ENCODE assay signal across 16 cellular contexts in the genomic region with DNA sequence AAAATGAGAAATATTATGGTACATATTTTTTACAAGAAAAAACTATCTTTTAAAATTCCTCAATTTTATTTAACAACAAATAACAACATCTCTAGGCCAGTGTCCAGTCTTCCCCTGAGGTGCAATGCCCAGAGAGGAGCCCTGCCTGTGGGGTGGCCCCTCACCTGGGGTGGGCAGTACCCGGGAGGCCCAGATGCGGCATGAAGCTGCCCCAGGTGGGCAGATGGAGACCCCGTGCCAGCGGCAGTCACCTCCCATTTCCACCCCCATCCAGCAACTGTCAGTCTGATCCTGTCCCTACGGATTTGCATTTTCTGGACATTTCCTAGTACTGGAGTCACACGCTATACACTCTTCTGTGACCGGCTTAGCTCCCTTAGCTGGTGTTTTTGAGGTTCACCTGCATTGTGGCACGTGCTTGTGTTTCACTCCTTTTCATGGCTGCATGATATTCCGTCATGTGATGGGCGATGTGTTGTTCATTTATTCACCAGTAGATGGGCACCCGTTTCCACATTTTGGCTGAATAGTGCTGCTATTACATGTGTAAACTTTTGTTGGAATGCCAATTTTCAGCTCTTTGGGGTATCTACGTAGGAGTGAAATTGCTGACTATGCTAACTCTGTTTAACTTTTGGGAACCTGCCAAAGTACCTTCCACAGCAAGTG. TPM values are rescaled to one million over a fixed set of nuclear protein-coding genes. Genes with fewer than 3 reads are reported as not detected.
DNase-seq lines count a peak whose midpoint lies in the region; ATAC-seq, FAIRE-seq and TF ChIP-seq lines count a peak whose summit lies in the region.
"Had no signal": no experiment of that assay in that cellular context is flagged by ENCODE, and none has a peak within 500 bp of the region (broad histone marks: within the 10 kb centered on the region; RNA-seq: fewer than 3 reads in every experiment).

No MANE protein-coding gene starts in this region.

- H3K4me3 ChIP-seq in AG10803 (ENCODE audit: low read length) (no peak overlapping the region), fibroblast of villous mesenchyme (ENCODE audit: low read depth, low read length) (no peak overlapping the region)
- H3K4me3 ChIP-seq: BLaER1 had no signal

- DNase-seq in AG10803 (ENCODE audit: low read depth) (no peak), fibroblast of villous mesenchyme (ENCODE audit: low read depth) (no peak), GM19239 (ENCODE audit: insufficient read length, low spot score) (no peak), occipital lobe (lab: John Stamatoyannopoulos, UW) (no peak)
- DNase-seq: activated naive CD8-positive, alpha-beta T cell treated with anti-CD3 and anti-CD28 coated beads, Interleukin-2, amount 10 ng/mL, durations not matched to agents 7 days and 5 days; NCI-H2029 treated with DMSO at 0.1 percent for 48 hours; NCI-H524; nephron progenitor cell; right cardiac atrium had no signal

- no peak for FAIRE-seq in GM19239 (lab: Jason Lieb, UNC)
- FAIRE-seq: endometrium had no signal

- peak; percentile 12; the same call in 1 of the 2 replicates for TF ChIP-seq CTCF in AG10803 (conservative IDR thresholded peaks at IDR 0.05; ENCODE audit: low read length)
- peak; percentile 17 for TF ChIP-seq CTCF in GM12873 (IDR thresholded peaks at IDR 0.05; ENCODE audit: insufficient read depth, low read depth, low read length, missing control alignments)
- peak; percentile 16 for TF ChIP-seq CTCF in fibroblast of villous mesenchyme (IDR thresholded peaks at IDR 0.05; ENCODE audit: insufficient read depth, low read depth, low read length)

- ATAC-seq in SK-N-SH treated with all-trans-retinoic acid at 6 μM for 48 hours (no peak), HG02973 (IDR thresholded peaks at IDR 0.05; ENCODE audit: unreplicated experiment) (no peak), GM21381 (IDR thresholded peaks at IDR 0.05; ENCODE audit: unreplicated experiment) (no peak)
- ATAC-seq: right cardiac atrium, WTC11 had no signal

TF ChIP-seq in SK-N-SH treated with all-trans-retinoic acid at 6 μM for 48 hours, 23 proteins besides CTCF, POLR2A, EP300 and RAD21:
- TF ChIP-seq CSDC2 (CRISPR knock-in tag; IDR thresholded peaks at IDR 0.05) (no peak), ZNF8 (CRISPR knock-in tag; IDR thresholded peaks at IDR 0.05) (0 out of 2 replicates have a peak, but pooled peaks have one; percentile 29)

RNA-seq across cellular contexts. Expression of gene MAEA, which starts 11.9 kb away (rescaled TPM):
- total RNA-seq in fibroblast of villous mesenchyme (59.6 and 60.2 TPM in 2 replicates), occipital lobe (27.9 TPM)

RNA-seq across cellular contexts. Expression of gene CTBP1, which starts 28.9 kb away (rescaled TPM):
- total RNA-seq in fibroblast of villous mesenchyme (235 and 314 TPM in 2 replicates), occipital lobe (237 TPM)
